Comparison of ENCODE assay signal across 8 cellular contexts in the genomic region with DNA sequence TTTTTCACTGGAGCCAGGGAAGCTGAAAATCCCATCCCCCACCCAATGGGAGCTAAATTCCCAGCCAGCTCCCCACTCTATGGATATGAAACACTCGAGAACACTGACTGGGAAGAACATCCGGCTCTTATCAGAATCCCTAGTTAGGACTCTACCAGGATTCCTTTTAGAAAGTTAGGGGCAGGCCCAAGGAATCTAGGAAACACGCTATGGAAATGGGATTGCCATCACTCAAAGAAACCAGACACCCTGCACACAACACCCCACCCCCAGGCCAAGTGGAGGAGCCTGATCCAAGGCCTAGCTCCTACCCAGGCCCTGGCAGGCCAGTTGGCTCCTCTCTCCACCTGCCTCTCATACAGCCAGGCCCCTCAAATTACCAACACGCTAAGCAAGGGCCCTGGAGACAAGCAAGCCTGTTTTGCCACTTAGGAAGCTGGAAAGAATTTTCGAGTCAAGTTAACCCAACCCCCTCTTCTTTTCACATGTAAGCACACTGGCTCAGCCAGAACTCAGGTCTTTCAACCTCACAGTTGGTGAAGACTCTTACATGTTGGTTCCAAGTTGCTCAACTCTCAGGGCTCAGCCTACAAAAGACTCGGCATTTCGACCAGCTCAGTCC.
DNase-seq lines count a peak whose midpoint lies in the region; ATAC-seq and TF ChIP-seq lines count a peak whose summit lies in the region.

No MANE protein-coding gene starts in this region.

- no peak for ATAC-seq in activated T-cell treated with anti-CD3 and anti-CD28 coated beads, Interleukin-2, amount 50 U/mL, for 72 hours (replicated peaks in 1 of 2)
- no peak for ATAC-seq in HG02973 (IDR thresholded peaks at IDR 0.05; ENCODE audit: unreplicated experiment)

- peak overlapping the region; percentile 73 to 87 for H3K4me3 Mint-ChIP-seq in activated T-cell treated with anti-CD3 and anti-CD28 coated beads, Interleukin-2, amount 50 U/mL, for 72 hours
- H3K4me3 Mint-ChIP-seq in type B pancreatic cell: peak overlapping the region; percentile 87

- H3K4me3 ChIP-seq in choroid plexus epithelial cell (ENCODE audit: low read depth, low read length) (peak overlapping the region; percentile 23), lower leg skin (ENCODE audit: low read depth, poor library complexity, severe bottlenecking) (no peak overlapping the region), brain microvascular endothelial cell (ENCODE audit: low read depth, low read length) (no peak overlapping the region)

- H3K36me3 ChIP-seq in brain microvascular endothelial cell (replicated peaks): peaks cover under 1% of the 10 kb centered on the region

- H3K4me1 Mint-ChIP-seq in activated T-cell treated with anti-CD3 and anti-CD28 coated beads, Interleukin-2, amount 50 U/mL, for 72 hours (ENCODE audit: low read depth): peaks cover 82% of the 10 kb centered on the region
- peaks cover 71% of the 10 kb centered on the region for H3K4me1 Mint-ChIP-seq in type B pancreatic cell (ENCODE audit: unreplicated experiment)

- intact Hi-C loops in lower leg skin (cut with DNase I; ENCODE audit: low total_unique reads): no loop called here

- TF ChIP-seq CTCF in choroid plexus epithelial cell (conservative IDR thresholded peaks at IDR 0.05; ENCODE audit: low read depth, low read length) (no peak), lower leg skin (IDR thresholded peaks at IDR 0.05) (no peak), type B pancreatic cell (conservative IDR thresholded peaks at IDR 0.05) (no peak), brain microvascular endothelial cell (IDR thresholded peaks at IDR 0.05; ENCODE audit: low read depth, low read length, missing control alignments) (no peak)

- 9 to 15% methylated on average over 7 of the region's 7 CpGs for WGBS in lower leg skin, 2 donors

- H3K27me3 Mint-ChIP-seq in activated T-cell treated with anti-CD3 and anti-CD28 coated beads, Interleukin-2, amount 50 U/mL, for 72 hours (ENCODE audit: low read depth): no peaks in the 10 kb centered on the region
- H3K27me3 Mint-ChIP-seq in type B pancreatic cell: no peaks in the 10 kb centered on the region

- in situ Hi-C loops in ACHN (cut with HindIII; ENCODE audit: low pct_ligation_motif_present, low pct_unique_long_range_greater_than_20kb, low sequenced_read_pairs) (no loop called here), brain microvascular endothelial cell (cut with HindIII; ENCODE audit: low pct_ligation_motif_present, low sequenced_read_pairs) (no loop called here)

- no peaks in the 10 kb centered on the region for H3K27me3 ChIP-seq in brain microvascular endothelial cell (replicated peaks)

- no peak overlapping the region for H3K27ac ChIP-seq in brain microvascular endothelial cell

- no peaks in the 10 kb centered on the region for H3K9me3 Mint-ChIP-seq in activated T-cell treated with anti-CD3 and anti-CD28 coated beads, Interleukin-2, amount 50 U/mL, for 72 hours
- H3K9me3 Mint-ChIP-seq in type B pancreatic cell: no peaks in the 10 kb centered on the region

- no peak for TF ChIP-seq POLR2A in lower leg skin (IDR thresholded peaks at IDR 0.05)

- DNase-seq in activated T-cell treated with anti-CD3 and anti-CD28 coated beads, Interleukin-2, amount 50 U/mL, for 72 hours: no peak
- no peak for DNase-seq in activated T-cell treated with anti-CD3 and anti-CD28 coated beads, Interleukin-2, amount 50 U/mL, for 48 hours
- peak; percentile 72 for DNase-seq in choroid plexus epithelial cell (ENCODE audit: low read depth)
- peak; percentile 53 to 88 for DNase-seq in lower leg skin (ENCODE audit: low spot score in 2 of 2)
- DNase-seq in type B pancreatic cell (ENCODE audit: extremely low spot score, unreplicated experiment): peak; percentile 77
- DNase-seq in ACHN: no peak
- no peak for DNase-seq in brain microvascular endothelial cell

- H3K36me3 Mint-ChIP-seq in activated T-cell treated with anti-CD3 and anti-CD28 coated beads, Interleukin-2, amount 50 U/mL, for 72 hours (ENCODE audit: insufficient read depth in 2 of 2): peaks cover 6 to 14% of the 10 kb centered on the region in 2 donors
- peaks cover 21% of the 10 kb centered on the region for H3K36me3 Mint-ChIP-seq in type B pancreatic cell

- H3K27ac Mint-ChIP-seq in activated T-cell treated with anti-CD3 and anti-CD28 coated beads, Interleukin-2, amount 50 U/mL, for 72 hours: no peak overlapping the region
- H3K27ac Mint-ChIP-seq in type B pancreatic cell: peak overlapping the region; percentile 74

Comparison
In these comparisons a context has a peak if more than half of its experiments do, and no peak if none do; other contexts are left out.
1. DNase-seq: peak in choroid plexus epithelial cell (single experiment), lower leg skin (2 of 2) and type B pancreatic cell (single experiment); none in activated T-cell treated with anti-CD3 and anti-CD28 coated beads, Interleukin-2, amount 50 U/mL, for 72 hours (0 of 2), activated T-cell treated with anti-CD3 and anti-CD28 coated beads, Interleukin-2, amount 50 U/mL, for 48 hours (0 of 2), ACHN (single experiment) and brain microvascular endothelial cell (single experiment).